Comparison of ENCODE assay signal across 2 cellular contexts in genomic region chr17:79950306-79950705, GRCh38.
TF ChIP-seq lines count a peak whose summit lies in the region.

No MANE protein-coding gene starts in this region.

TF ChIP-seq in SK-N-SH, 30 proteins besides CTCF, POLR2A, EP300 and RAD21 (continued from another document):
- TF ChIP-seq IRF3 (IDR thresholded peaks at IDR 0.05; ENCODE audit: low read depth, low read length) = no peak
- TF ChIP-seq FOXJ3 (CRISPR knock-in tag; IDR thresholded peaks at IDR 0.05) = no peak
- no peak for TF ChIP-seq MXI1 (IDR thresholded peaks at IDR 0.05; ENCODE audit: low read depth, low read length)
- TF ChIP-seq USF2 (IDR thresholded peaks at IDR 0.05; ENCODE audit: borderline replicate concordance, low read depth, low read length) = no peak
- TF ChIP-seq MEF2A (IDR thresholded peaks at IDR 0.05; ENCODE audit: borderline replicate concordance, low read depth) = no peak
- no peak for TF ChIP-seq GABPA (IDR thresholded peaks at IDR 0.05; ENCODE audit: low read depth)
- no peak for TF ChIP-seq TEAD4 (IDR thresholded peaks at IDR 0.05; ENCODE audit: borderline replicate concordance, insufficient read depth)
- no peak for TF ChIP-seq YY1 (IDR thresholded peaks at IDR 0.05; ENCODE audit: low read depth)
- TF ChIP-seq CHD2 (IDR thresholded peaks at IDR 0.05; ENCODE audit: low read length, partially characterized antibody) = no peak
- no peak for TF ChIP-seq RCOR1 (IDR thresholded peaks at IDR 0.05; ENCODE audit: low read length)
- TF ChIP-seq POLR2AphosphoS5 (IDR thresholded peaks at IDR 0.05; ENCODE audit: low read depth, low read length) = no peak
- TF ChIP-seq JUND (IDR thresholded peaks at IDR 0.05) = no peak
- TF ChIP-seq PBX3 (IDR thresholded peaks at IDR 0.05) = no peak
- no peak for TF ChIP-seq USF1 (IDR thresholded peaks at IDR 0.05; ENCODE audit: borderline replicate concordance, low read depth)
- TF ChIP-seq SIN3A (IDR thresholded peaks at IDR 0.05; ENCODE audit: borderline replicate concordance, low read depth, low read length) = no peak
- no peak for TF ChIP-seq NFIC (IDR thresholded peaks at IDR 0.05; ENCODE audit: borderline replicate concordance)
- TF ChIP-seq RXRA (IDR thresholded peaks at IDR 0.05; ENCODE audit: borderline replicate concordance, low read depth) = no peak

TF ChIP-seq in SK-N-SH treated with all-trans-retinoic acid at 6 μM for 48 hours, 23 proteins besides CTCF, POLR2A, EP300 and RAD21 (continued from another document):
- TF ChIP-seq CSRNP3 (CRISPR knock-in tag; IDR thresholded peaks at IDR 0.05) = no peak
- TF ChIP-seq CREB5 (CRISPR knock-in tag; IDR thresholded peaks at IDR 0.05; ENCODE audit: low read depth) = no peak
- no peak for TF ChIP-seq ISL1 (CRISPR knock-in tag; IDR thresholded peaks at IDR 0.05)
- TF ChIP-seq ZNF8 (CRISPR knock-in tag; IDR thresholded peaks at IDR 0.05) = no peak
- TF ChIP-seq GLIS3 (CRISPR knock-in tag; IDR thresholded peaks at IDR 0.05) = no peak
- TF ChIP-seq ZNF70 (CRISPR knock-in tag; IDR thresholded peaks at IDR 0.05) = no peak
